In the genomic region with DNA sequence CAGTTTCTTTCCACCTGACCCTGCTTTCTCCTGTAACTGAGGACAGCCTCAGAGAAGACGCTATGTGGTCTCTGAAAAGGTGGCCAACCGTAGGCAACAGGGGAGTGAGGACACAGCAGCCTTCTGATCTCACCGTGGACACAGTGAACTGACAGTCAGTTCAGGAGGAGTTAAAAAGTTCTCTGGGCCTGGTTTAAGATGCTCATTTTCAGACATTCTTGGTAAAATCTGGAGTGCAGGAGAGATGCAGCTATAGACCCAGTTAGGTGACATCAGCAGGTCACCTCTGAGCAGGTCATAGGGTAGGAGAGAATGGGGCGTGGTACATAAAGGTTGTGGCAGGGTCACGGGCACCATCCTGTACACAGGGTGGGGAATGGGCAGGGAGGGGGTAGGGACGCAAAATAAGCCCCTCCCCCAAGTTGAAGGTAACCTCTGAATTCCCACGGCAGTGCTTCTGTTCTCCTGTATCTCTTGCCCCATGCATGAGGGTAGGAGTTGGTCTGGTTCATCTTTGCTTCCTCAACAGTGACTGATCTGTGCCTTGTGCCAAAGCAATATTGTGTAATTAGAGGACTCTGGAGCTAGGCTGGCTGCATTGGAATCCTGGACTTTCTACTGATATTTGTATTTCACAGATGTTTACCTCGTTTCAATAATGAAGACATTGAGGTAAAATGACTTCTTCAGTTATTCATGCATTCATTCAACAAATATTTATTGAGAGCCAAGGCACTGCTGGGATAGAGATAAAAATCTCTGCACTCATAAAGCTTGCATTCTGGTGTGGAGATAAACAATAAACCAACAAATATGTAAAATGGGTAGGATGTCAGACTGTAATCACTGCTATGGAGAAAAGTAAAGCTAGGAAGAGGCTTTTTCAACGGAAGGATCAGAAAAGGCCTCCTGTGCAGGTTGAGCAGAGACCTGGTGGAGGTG, we compare ENCODE assay signal across 1 cellular context.
A peak's percentile ranks its signal among the peaks of the same experiment; 100 is the strongest.
TF ChIP-seq lines count a peak whose summit lies in the region.

No MANE protein-coding gene starts in this region.

TF ChIP-seq in HepG2, 621 proteins besides CTCF, POLR2A, EP300 and RAD21 (continued from another document and continues in another):
- TF ChIP-seq JUND (CRISPR knock-in tag; IDR thresholded peaks at IDR 0.05) (no peak), MEIS1 (CRISPR knock-in tag; IDR thresholded peaks at IDR 0.05; ENCODE audit: borderline replicate concordance) (no peak), ZNF605 (CRISPR knock-in tag; IDR thresholded peaks at IDR 0.05) (0 out of 2 replicates have a peak, but pooled peaks have one; percentile 27), ZNF713 (CRISPR knock-in tag; IDR thresholded peaks at IDR 0.05) (no peak), ZNF83 (CRISPR knock-in tag; IDR thresholded peaks at IDR 0.05; ENCODE audit: borderline replicate concordance) (no peak), ESRRA (CRISPR knock-in tag; IDR thresholded peaks at IDR 0.05; ENCODE audit: low read depth) (peak; percentile 58), JDP2 (CRISPR knock-in tag; IDR thresholded peaks at IDR 0.05; ENCODE audit: borderline replicate concordance) (no peak), ZNF44 (CRISPR knock-in tag; IDR thresholded peaks at IDR 0.05) (no peak), MEF2D (CRISPR knock-in tag; IDR thresholded peaks at IDR 0.05) (no peak), ZNF558 (CRISPR knock-in tag; IDR thresholded peaks at IDR 0.05; ENCODE audit: borderline replicate concordance) (no peak), ZSCAN30 (CRISPR knock-in tag; IDR thresholded peaks at IDR 0.05) (no peak), MLLT10 (CRISPR knock-in tag; IDR thresholded peaks at IDR 0.05) (no peak), MIXL1 (CRISPR knock-in tag; IDR thresholded peaks at IDR 0.05) (0 out of 2 replicates have a peak, but pooled peaks have one; percentile 29), ZZZ3 (CRISPR knock-in tag; IDR thresholded peaks at IDR 0.05; ENCODE audit: borderline replicate concordance) (no peak), NFE2L2 (IDR thresholded peaks at IDR 0.05; ENCODE audit: low read length) (no peak), ZNF564 (CRISPR knock-in tag; IDR thresholded peaks at IDR 0.05) (no peak), ZBED4 (CRISPR knock-in tag; IDR thresholded peaks at IDR 0.05; ENCODE audit: borderline replicate concordance) (no peak), ZNF597 (CRISPR knock-in tag; IDR thresholded peaks at IDR 0.05) (no peak), FLYWCH1 (CRISPR knock-in tag; IDR thresholded peaks at IDR 0.05) (no peak), GATAD1 (CRISPR knock-in tag; IDR thresholded peaks at IDR 0.05) (no peak), PPARG (CRISPR knock-in tag; conservative IDR thresholded peaks at IDR 0.05) (no peak; the same call in 1 of the 2 replicates), REL (CRISPR knock-in tag; conservative IDR thresholded peaks at IDR 0.05) (no peak), SKI (IDR thresholded peaks at IDR 0.05; ENCODE audit: partially characterized antibody) (peak; percentile 49), PRPF4 (IDR thresholded peaks at IDR 0.05; ENCODE audit: low read depth, low read length, poor library complexity, severe bottlenecking) (no peak), JUN (CRISPR knock-in tag; IDR thresholded peaks at IDR 0.05) (no peak), ZNF407 (CRISPR knock-in tag; IDR thresholded peaks at IDR 0.05; ENCODE audit: not compliant biosample characterization) (no peak), KDM2A (CRISPR knock-in tag; IDR thresholded peaks at IDR 0.05; ENCODE audit: borderline replicate concordance, low read depth) (no peak; the same call in 1 of the 2 replicates), DR1 (CRISPR knock-in tag; IDR thresholded peaks at IDR 0.05) (no peak), ZNF589 (CRISPR knock-in tag; conservative IDR thresholded peaks at IDR 0.05) (no peak)
- TF ChIP-seq, protein P1, sequence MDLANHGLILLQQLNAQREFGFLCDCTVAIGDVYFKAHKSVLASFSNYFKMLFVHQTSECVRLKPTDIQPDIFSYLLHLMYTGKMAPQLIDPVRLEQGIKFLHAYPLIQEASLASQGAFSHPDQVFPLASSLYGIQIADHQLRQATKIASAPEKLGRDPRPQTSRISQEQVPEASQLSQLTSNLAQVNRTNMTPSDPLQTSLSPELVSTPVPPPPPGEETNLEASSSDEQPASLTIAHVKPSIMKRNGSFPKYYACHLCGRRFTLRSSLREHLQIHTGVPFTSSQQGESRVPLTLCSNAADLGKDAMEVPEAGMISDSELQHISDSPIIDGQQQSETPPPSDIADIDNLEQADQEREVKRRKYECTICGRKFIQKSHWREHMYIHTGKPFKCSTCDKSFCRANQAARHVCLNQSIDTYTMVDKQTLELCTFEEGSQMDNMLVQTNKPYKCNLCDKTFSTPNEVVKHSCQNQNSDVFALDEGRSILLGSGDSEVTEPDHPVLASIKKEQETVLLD (CRISPR knock-in tag; IDR thresholded peaks at IDR 0.05; ENCODE audit: low read depth) = no peak
- TF ChIP-seq, protein P2, sequence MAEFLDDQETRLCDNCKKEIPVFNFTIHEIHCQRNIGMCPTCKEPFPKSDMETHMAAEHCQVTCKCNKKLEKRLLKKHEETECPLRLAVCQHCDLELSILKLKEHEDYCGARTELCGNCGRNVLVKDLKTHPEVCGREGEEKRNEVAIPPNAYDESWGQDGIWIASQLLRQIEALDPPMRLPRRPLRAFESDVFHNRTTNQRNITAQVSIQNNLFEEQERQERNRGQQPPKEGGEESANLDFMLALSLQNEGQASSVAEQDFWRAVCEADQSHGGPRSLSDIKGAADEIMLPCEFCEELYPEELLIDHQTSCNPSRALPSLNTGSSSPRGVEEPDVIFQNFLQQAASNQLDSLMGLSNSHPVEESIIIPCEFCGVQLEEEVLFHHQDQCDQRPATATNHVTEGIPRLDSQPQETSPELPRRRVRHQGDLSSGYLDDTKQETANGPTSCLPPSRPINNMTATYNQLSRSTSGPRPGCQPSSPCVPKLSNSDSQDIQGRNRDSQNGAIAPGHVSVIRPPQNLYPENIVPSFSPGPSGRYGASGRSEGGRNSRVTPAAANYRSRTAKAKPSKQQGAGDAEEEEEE (CRISPR knock-in tag; IDR thresholded peaks at IDR 0.05; ENCODE audit: borderline replicate concordance) = no peak
- TF ChIP-seq, protein P3, sequence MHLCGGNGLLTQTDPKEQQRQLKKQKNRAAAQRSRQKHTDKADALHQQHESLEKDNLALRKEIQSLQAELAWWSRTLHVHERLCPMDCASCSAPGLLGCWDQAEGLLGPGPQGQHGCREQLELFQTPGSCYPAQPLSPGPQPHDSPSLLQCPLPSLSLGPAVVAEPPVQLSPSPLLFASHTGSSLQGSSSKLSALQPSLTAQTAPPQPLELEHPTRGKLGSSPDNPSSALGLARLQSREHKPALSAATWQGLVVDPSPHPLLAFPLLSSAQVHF (CRISPR knock-in tag; IDR thresholded peaks at IDR 0.05) = no peak
- TF ChIP-seq, protein P4, sequence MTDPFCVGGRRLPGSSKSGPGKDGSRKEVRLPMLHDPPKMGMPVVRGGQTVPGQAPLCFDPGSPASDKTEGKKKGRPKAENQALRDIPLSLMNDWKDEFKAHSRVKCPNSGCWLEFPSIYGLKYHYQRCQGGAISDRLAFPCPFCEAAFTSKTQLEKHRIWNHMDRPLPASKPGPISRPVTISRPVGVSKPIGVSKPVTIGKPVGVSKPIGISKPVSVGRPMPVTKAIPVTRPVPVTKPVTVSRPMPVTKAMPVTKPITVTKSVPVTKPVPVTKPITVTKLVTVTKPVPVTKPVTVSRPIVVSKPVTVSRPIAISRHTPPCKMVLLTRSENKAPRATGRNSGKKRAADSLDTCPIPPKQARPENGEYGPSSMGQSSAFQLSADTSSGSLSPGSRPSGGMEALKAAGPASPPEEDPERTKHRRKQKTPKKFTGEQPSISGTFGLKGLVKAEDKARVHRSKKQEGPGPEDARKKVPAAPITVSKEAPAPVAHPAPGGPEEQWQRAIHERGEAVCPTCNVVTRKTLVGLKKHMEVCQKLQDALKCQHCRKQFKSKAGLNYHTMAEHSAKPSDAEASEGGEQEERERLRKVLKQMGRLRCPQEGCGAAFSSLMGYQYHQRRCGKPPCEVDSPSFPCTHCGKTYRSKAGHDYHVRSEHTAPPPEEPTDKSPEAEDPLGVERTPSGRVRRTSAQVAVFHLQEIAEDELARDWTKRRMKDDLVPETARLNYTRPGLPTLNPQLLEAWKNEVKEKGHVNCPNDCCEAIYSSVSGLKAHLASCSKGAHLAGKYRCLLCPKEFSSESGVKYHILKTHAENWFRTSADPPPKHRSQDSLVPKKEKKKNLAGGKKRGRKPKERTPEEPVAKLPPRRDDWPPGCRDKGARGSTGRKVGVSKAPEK (CRISPR knock-in tag; IDR thresholded peaks at IDR 0.05; ENCODE audit: borderline replicate concordance) = no peak
- TF ChIP-seq, protein P5, sequence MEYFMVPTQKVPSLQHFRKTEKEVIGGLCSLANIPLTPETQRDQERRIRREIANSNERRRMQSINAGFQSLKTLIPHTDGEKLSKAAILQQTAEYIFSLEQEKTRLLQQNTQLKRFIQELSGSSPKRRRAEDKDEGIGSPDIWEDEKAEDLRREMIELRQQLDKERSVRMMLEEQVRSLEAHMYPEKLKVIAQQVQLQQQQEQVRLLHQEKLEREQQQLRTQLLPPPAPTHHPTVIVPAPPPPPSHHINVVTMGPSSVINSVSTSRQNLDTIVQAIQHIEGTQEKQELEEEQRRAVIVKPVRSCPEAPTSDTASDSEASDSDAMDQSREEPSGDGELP (IDR thresholded peaks at IDR 0.05; ENCODE audit: borderline replicate concordance, low read depth) = peak; percentile 30; the same call in 1 of the 2 replicates
